Comparison of ENCODE assay signal across 8 cellular contexts in genomic region chr11:64357904-64358535, GRCh38. TPM values are rescaled to one million over a fixed set of nuclear protein-coding genes. Genes with fewer than 3 reads are reported as not detected.
DNase-seq lines count a peak whose midpoint lies in the region; ATAC-seq and TF ChIP-seq lines count a peak whose summit lies in the region.

No MANE protein-coding gene starts in this region.

- H3K9ac ChIP-seq in neural progenitor cell: no peak overlapping the region

- peaks cover 18% of the 10 kb centered on the region for H3F3A ChIP-seq in neural progenitor cell (ENCODE audit: low read depth)

- peak overlapping the region; percentile 88 for H3K4me2 ChIP-seq in neural progenitor cell

- H3K27ac ChIP-seq in SJSA1 (peak overlapping the region; percentile 83), neural progenitor cell (no peak overlapping the region)

- H3K4me3 Mint-ChIP-seq in neural progenitor cell: peak overlapping the region; percentile 38

- H3K36me3 ChIP-seq in SJSA1: peaks cover 37% of the 10 kb centered on the region
- H3K36me3 ChIP-seq in neural progenitor cell: no peaks in the 10 kb centered on the region

- no peak for ATAC-seq in HG03342 (IDR thresholded peaks at IDR 0.05; ENCODE audit: unreplicated experiment)
- no peak for ATAC-seq in GM18520 (IDR thresholded peaks at IDR 0.05; ENCODE audit: unreplicated experiment)
- ATAC-seq in GM18873 (IDR thresholded peaks at IDR 0.05; ENCODE audit: low FRiP score, unreplicated experiment): no peak

- DNase-seq in GM12864 (ENCODE audit: low read depth) (no peak), SJSA1 (ENCODE audit: low read depth in 1 of 2, low spot score in 2 of 2) (peak; percentile 75 to 89), choroid plexus epithelial cell (ENCODE audit: low read depth) (no peak), neural progenitor cell (ENCODE audit: low spot score) (no peak), inferior parietal cortex (ENCODE audit: extremely low spot score) (no peak)

- H3K27me3 Mint-ChIP-seq in neural progenitor cell (ENCODE audit: insufficient read depth, low read depth): peaks cover 8% of the 10 kb centered on the region

- H3K27me3 ChIP-seq in SJSA1 (replicated peaks): peaks cover 10% of the 10 kb centered on the region
- H3K27me3 ChIP-seq in neural progenitor cell: no peaks in the 10 kb centered on the region

- H3K9me3 Mint-ChIP-seq in neural progenitor cell: no peaks in the 10 kb centered on the region

- no peaks in the 10 kb centered on the region for H3K9me3 ChIP-seq in SJSA1 (replicated peaks)
- H3K9me3 ChIP-seq in neural progenitor cell (ENCODE audit: low read depth): no peaks in the 10 kb centered on the region

- H3K4me1 Mint-ChIP-seq in neural progenitor cell: peaks cover 21% of the 10 kb centered on the region

- H3K36me3 Mint-ChIP-seq in neural progenitor cell: peaks cover 9% of the 10 kb centered on the region

- H3K4me3 ChIP-seq in GM12864 (ENCODE audit: low read depth, low read length) (peak overlapping the region; percentile 83; the same call in 1 of the 2 replicates), SJSA1 (peak overlapping the region; percentile 93), choroid plexus epithelial cell (ENCODE audit: low read depth, low read length) (peak overlapping the region; percentile 92), neural progenitor cell (no peak overlapping the region)

- no peak overlapping the region for H3K27ac Mint-ChIP-seq in neural progenitor cell

- TF ChIP-seq CTCF in GM12864 (IDR thresholded peaks at IDR 0.05; ENCODE audit: low read depth, low read length, missing control alignments): no peak
- TF ChIP-seq CTCF in choroid plexus epithelial cell (conservative IDR thresholded peaks at IDR 0.05; ENCODE audit: low read depth, low read length): no peak
- TF ChIP-seq CTCF in neural progenitor cell (IDR thresholded peaks at IDR 0.05): no peak

- no peaks in the 10 kb centered on the region for H3K79me2 ChIP-seq in neural progenitor cell (ENCODE audit: low read depth)

- peaks cover 45% of the 10 kb centered on the region for H3K4me1 ChIP-seq in SJSA1 (replicated peaks)
- peaks cover 21% of the 10 kb centered on the region for H3K4me1 ChIP-seq in neural progenitor cell

- H2AFZ ChIP-seq in neural progenitor cell (replicated peaks): peak overlapping the region; percentile 88

- H4K20me1 ChIP-seq in neural progenitor cell (ENCODE audit: low read depth): peaks cover 3% of the 10 kb centered on the region

RNA-seq across cellular contexts. Expression of gene RPS6KA4, which starts 0.9 kb away (rescaled TPM):
- 81.8 and 84.1 TPM in 2 replicates for total RNA-seq in SJSA1 (2014; rRNA removed; shearing (Covaris generic))
- total RNA-seq in neural progenitor cell (ENCODE audit: low replicate concordance): 12.7 and 16.9 TPM in 2 replicates

RNA-seq across cellular contexts. Expression of gene CCDC88B, which starts 18.0 kb away (rescaled TPM):
- total RNA-seq in SJSA1 (2014; rRNA removed; shearing (Covaris generic)): 2.2 and 5.3 TPM in 2 replicates
- 0.62 and 9.0 TPM in 2 replicates for total RNA-seq in neural progenitor cell (ENCODE audit: low replicate concordance)

RNA-seq across cellular contexts. Expression of gene PRDX5, which starts 40.1 kb away (rescaled TPM):
- total RNA-seq in SJSA1 (2014; rRNA removed; shearing (Covaris generic)): 205 and 232 TPM in 2 replicates
- 111 and 182 TPM in 2 replicates for total RNA-seq in neural progenitor cell (ENCODE audit: low replicate concordance)

RNA-seq across cellular contexts. Expression of gene TRMT112, which starts 40.7 kb away (rescaled TPM):
- total RNA-seq in SJSA1 (2014; rRNA removed; shearing (Covaris generic)): 506 and 974 TPM in 2 replicates
- total RNA-seq in neural progenitor cell (ENCODE audit: low replicate concordance): 257 and 284 TPM in 2 replicates

RNA-seq across cellular contexts. Expression of gene ESRRA, which starts 52.7 kb away (rescaled TPM):
- 50.7 and 51.1 TPM in 2 replicates for total RNA-seq in SJSA1 (2014; rRNA removed; shearing (Covaris generic))
- total RNA-seq in neural progenitor cell (ENCODE audit: low replicate concordance): 5.5 and 22.0 TPM in 2 replicates

Comparison
In these comparisons a context has a peak if more than half of its experiments do, and no peak if none do; other contexts are left out.
1. DNase-seq: peak in SJSA1 (2 of 2); none in GM12864 (single experiment), choroid plexus epithelial cell (single experiment), neural progenitor cell (single experiment) and inferior parietal cortex (single experiment).